In genomic region chr5:139671096-139671841, GRCh38 we compare ENCODE assay signal across 8 cellular contexts. TPM values are rescaled to one million over a fixed set of nuclear protein-coding genes. Genes with fewer than 3 reads are reported as not detected.
A peak's percentile ranks its signal among the peaks of the same experiment; 100 is the strongest.
DNase-seq lines count a peak whose midpoint lies in the region; ATAC-seq and TF ChIP-seq lines count a peak whose summit lies in the region.

No MANE protein-coding gene starts in this region.

- H3K9me3 ChIP-seq in body of pancreas: no peaks in the 10 kb centered on the region
- no peaks in the 10 kb centered on the region for H3K9me3 ChIP-seq in upper lobe of right lung
- H3K9me3 ChIP-seq in BE2C: no peaks in the 10 kb centered on the region

- H3K9me3 Mint-ChIP-seq in memory B cell: no peaks in the 10 kb centered on the region

- DNase-seq in NK-92 treated with Interleukin-12 subunit alpha and Interleukin-12 subunit beta, amount 100 ng/mL, for 24 hours (lab: John Stamatoyannopoulos, UW): peak; percentile 34
- DNase-seq in NK-92 (lab: John Stamatoyannopoulos, UW; ENCODE audit: unreplicated experiment) (no peak), body of pancreas (peak in 1 of 4 donors; percentile 49), memory B cell (ENCODE audit: low spot score in 2 of 2) (no peak), upper lobe of right lung (no peak), dedifferentiated amniotic fluid mesenchymal stem cell (ENCODE audit: extremely low spot score) (no peak), activated gamma-delta T cell (lab: John Stamatoyannopoulos, UW) (no peak), BE2C (no peak)

- no peaks in the 10 kb centered on the region for H3K27me3 Mint-ChIP-seq in memory B cell

- TF ChIP-seq CTCF in body of pancreas (IDR thresholded peaks at IDR 0.05) (no peak), upper lobe of right lung (IDR thresholded peaks at IDR 0.05) (no peak), BE2C (IDR thresholded peaks at IDR 0.05; ENCODE audit: low read depth, low read length) (no peak)

- H3K27ac ChIP-seq in body of pancreas (peak overlapping the region; percentile 82 to 94 (median 91)), upper lobe of right lung (peak overlapping the region; percentile 42)

- intact Hi-C loops in body of pancreas (cut with DNase I): no loop called here
- intact Hi-C loops in upper lobe of right lung (cut with DNase I): no loop called here

- TF ChIP-seq POLR2A in body of pancreas (IDR thresholded peaks at IDR 0.05): no peak

- 6 to 17% methylated on average over 13 to 20 of the region's 20 CpGs for WGBS in body of pancreas, 2 donors

- peak overlapping the region; percentile 85 for H3K4me3 Mint-ChIP-seq in memory B cell

- peaks cover 3% of the 10 kb centered on the region for H3K36me3 Mint-ChIP-seq in memory B cell

- H3K4me3 ChIP-seq in body of pancreas: no peak overlapping the region
- H3K4me3 ChIP-seq in upper lobe of right lung: peak overlapping the region; percentile 1
- H3K4me3 ChIP-seq in BE2C (ENCODE audit: low read depth, low read length): no peak overlapping the region

- ATAC-seq in body of pancreas (peak; percentile 12), memory B cell (ENCODE audit: low read depth) (no peak), upper lobe of right lung (peak; percentile 12)

- peak overlapping the region; percentile 92 for H3K27ac Mint-ChIP-seq in memory B cell

- H3K36me3 ChIP-seq in body of pancreas (replicated peaks in 1 of 2; ENCODE audit: insufficient read depth in 1 of 2, low read depth in 2 of 2) (no peaks in the 10 kb centered on the region), upper lobe of right lung (no peaks in the 10 kb centered on the region), BE2C (no peaks in the 10 kb centered on the region; the same call in 1 of the 2 replicates)

- H3K4me1 ChIP-seq in body of pancreas (peaks cover 97% of the 10 kb centered on the region), upper lobe of right lung (peaks cover 58% of the 10 kb centered on the region), BE2C (peaks cover 61% of the 10 kb centered on the region)

- H3K27me3 ChIP-seq in body of pancreas (no peaks in the 10 kb centered on the region), upper lobe of right lung (no peaks in the 10 kb centered on the region), BE2C (no peaks in the 10 kb centered on the region)

- H3K4me1 Mint-ChIP-seq in memory B cell: peaks cover 57% of the 10 kb centered on the region

RNA-seq across cellular contexts. Expression of gene CXXC5, which starts 23.1 kb away (rescaled TPM):
- 10 to 100 TPM; 86.6 to 87.7 TPM for total RNA-seq in body of pancreas
- 30.6 TPM for total RNA-seq in upper lobe of right lung
- polyA plus RNA-seq in BE2C (2012; ENCODE audit: insufficient read depth, insufficient read length, low read depth): 263 TPM
